ENCODE assay signal across 8 cellular contexts in the genomic region with DNA sequence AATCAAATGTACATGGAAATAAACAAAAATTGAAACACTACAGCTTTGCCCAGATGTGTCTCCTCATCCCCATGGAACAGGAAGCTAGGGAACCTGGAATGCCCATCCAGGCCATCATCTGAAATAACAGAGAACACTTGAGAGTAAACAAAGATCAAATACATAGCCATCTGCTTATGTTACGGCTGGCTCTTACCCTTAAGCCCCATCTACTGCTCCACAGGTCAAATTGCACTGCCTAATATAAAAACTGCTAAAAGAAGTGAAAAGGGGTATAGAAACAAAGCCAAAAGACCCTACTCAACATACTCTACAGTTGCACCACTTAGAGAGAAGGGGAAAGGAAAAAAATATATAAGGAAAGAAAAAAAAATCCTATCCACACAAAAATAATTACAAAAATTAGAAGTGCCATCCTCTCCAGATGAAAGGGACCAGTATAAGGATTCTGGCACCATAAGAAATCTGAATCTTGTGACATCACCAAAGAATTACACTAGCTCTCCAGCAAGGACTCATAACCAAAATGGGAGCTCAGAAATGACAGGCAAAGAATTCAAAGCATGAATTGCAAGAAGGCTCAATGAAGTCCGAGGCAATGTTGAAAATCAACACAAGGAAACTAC. TPM values are rescaled to one million over a fixed set of nuclear protein-coding genes. Genes with fewer than 3 reads are reported as not detected.
DNase-seq lines count a peak whose midpoint lies in the region; ATAC-seq and TF ChIP-seq lines count a peak whose summit lies in the region.

No MANE protein-coding gene starts in this region.

- no peak overlapping the region for H3K27ac Mint-ChIP-seq in activated CD4-positive, alpha-beta memory T cell treated with anti-CD3 and anti-CD28 coated beads for 36 hours

- no peaks in the 10 kb centered on the region for H3K9me3 Mint-ChIP-seq in activated CD4-positive, alpha-beta memory T cell treated with anti-CD3 and anti-CD28 coated beads for 36 hours

- no peak overlapping the region for H3K4me3 ChIP-seq in neutrophil (ENCODE audit: low read depth in 1 of 2, low read length in 1 of 2)

- H3K9me3 ChIP-seq in neutrophil: no peaks in the 10 kb centered on the region

- no peaks in the 10 kb centered on the region for H3K36me3 ChIP-seq in neutrophil

- CTCF ChIA-PET in activated CD4-positive, alpha-beta memory T cell treated with anti-CD3 and anti-CD28 coated beads for 36 hours (lab: Charles Lee): interaction anchor here (0.7 to 4.1 kb wide), 8 partner anchors 10 to 323 kb away, joined by 3 to 33 read pairs (median 4); no protein-coding TSS in a partner anchor

- no peaks in the 10 kb centered on the region for H3K36me3 Mint-ChIP-seq in activated CD4-positive, alpha-beta memory T cell treated with anti-CD3 and anti-CD28 coated beads for 36 hours

- intact Hi-C loops in activated CD4-positive, alpha-beta memory T cell treated with anti-CD3 and anti-CD28 coated beads for 36 hours (cut with micrococcal nuclease): loop anchor here (1.0 kb wide), 1 partner anchor 323 kb away; no protein-coding TSS in a partner anchor

- peaks cover 15% of the 10 kb centered on the region for H3K27me3 ChIP-seq in neutrophil

- no peak overlapping the region for H3K27ac ChIP-seq in neutrophil

- no peak overlapping the region for H3K4me3 Mint-ChIP-seq in activated CD4-positive, alpha-beta memory T cell treated with anti-CD3 and anti-CD28 coated beads for 36 hours

- POLR2A ChIA-PET in activated CD4-positive, alpha-beta memory T cell treated with anti-CD3 and anti-CD28 coated beads for 36 hours (lab: Charles Lee): no interaction called here

- no peaks in the 10 kb centered on the region for H3K4me1 ChIP-seq in neutrophil (ENCODE audit: control insufficient read depth in 1 of 2, insufficient read depth in 1 of 2, low read depth in 1 of 2, low read length in 1 of 2)

- peak; percentile 35 for TF ChIP-seq CTCF in neutrophil (IDR thresholded peaks at IDR 0.05)

- no peak for ATAC-seq in GM21723 (IDR thresholded peaks at IDR 0.05; ENCODE audit: unreplicated experiment)
- no peak for ATAC-seq in stimulated activated naive CD8-positive, alpha-beta T cell treated with anti-CD3 and anti-CD28 coated beads, Interleukin-15, Interleukin-2, amounts not matched to agents 100 U/mL and 50 U/mL, for 24 hours

- no peaks in the 10 kb centered on the region for H3K4me1 Mint-ChIP-seq in activated CD4-positive, alpha-beta memory T cell treated with anti-CD3 and anti-CD28 coated beads for 36 hours (ENCODE audit: low read depth)

- peaks cover 12% of the 10 kb centered on the region for H3K27me3 Mint-ChIP-seq in activated CD4-positive, alpha-beta memory T cell treated with anti-CD3 and anti-CD28 coated beads for 36 hours

- peak; percentile 26 for DNase-seq in DMS 273 (lab: John Stamatoyannopoulos, UW; ENCODE audit: unreplicated experiment)
- no peak for DNase-seq in DMS 273 treated with DMSO at 0.1 percent for 48 hours (lab: John Stamatoyannopoulos, UW)
- peak; percentile 25 for DNase-seq in M059J (ENCODE audit: low read depth)
- DNase-seq in astrocyte of the hippocampus (ENCODE audit: low read depth, low spot score): peak; percentile 21
- DNase-seq in activated CD4-positive, alpha-beta memory T cell treated with anti-CD3 and anti-CD28 coated beads for 36 hours: no peak
- DNase-seq in stimulated activated naive CD8-positive, alpha-beta T cell treated with anti-CD3 and anti-CD28 coated beads, Interleukin-15, Interleukin-2, amounts not matched to agents 100 U/mL and 50 U/mL, for 24 hours: no peak

RNA-seq across cellular contexts. Expression of gene OR6Y1, which starts 26.9 kb away (rescaled TPM):
- not detected in 2 replicates for total RNA-seq in M059J (2014; rRNA removed; shearing (Covaris generic))
- total RNA-seq in activated CD4-positive, alpha-beta memory T cell treated with anti-CD3 and anti-CD28 coated beads for 36 hours: not detected

RNA-seq across cellular contexts. Expression of gene OR6P1, which starts 43.1 kb away (rescaled TPM):
- total RNA-seq in M059J (2014; rRNA removed; shearing (Covaris generic)): not detected in 2 replicates
- total RNA-seq in activated CD4-positive, alpha-beta memory T cell treated with anti-CD3 and anti-CD28 coated beads for 36 hours: not detected

RNA-seq across cellular contexts. Expression of gene OR10X1, which starts 52.4 kb away (rescaled TPM):
- total RNA-seq in M059J (2014; rRNA removed; shearing (Covaris generic)): not detected in 2 replicates
- total RNA-seq in activated CD4-positive, alpha-beta memory T cell treated with anti-CD3 and anti-CD28 coated beads for 36 hours: not detected

RNA-seq across cellular contexts. Expression of gene OR10R2, which starts 55.3 kb away (rescaled TPM):
- not detected in 2 replicates for total RNA-seq in M059J (2014; rRNA removed; shearing (Covaris generic))
- not detected for total RNA-seq in activated CD4-positive, alpha-beta memory T cell treated with anti-CD3 and anti-CD28 coated beads for 36 hours

Comparison
In these comparisons a context has a peak if more than half of its experiments do, and no peak if none do; other contexts are left out.
1. DNase-seq: peak in DMS 273 (single experiment), M059J (single experiment) and astrocyte of the hippocampus (single experiment); none in DMS 273 treated with DMSO at 0.1 percent for 48 hours (single experiment), activated CD4-positive, alpha-beta memory T cell treated with anti-CD3 and anti-CD28 coated beads for 36 hours (single experiment) and stimulated activated naive CD8-positive, alpha-beta T cell treated with anti-CD3 and anti-CD28 coated beads, Interleukin-15, Interleukin-2, amounts not matched to agents 100 U/mL and 50 U/mL, for 24 hours (single experiment).